Comparison of ENCODE assay signal across 21 cellular contexts in the genomic region with DNA sequence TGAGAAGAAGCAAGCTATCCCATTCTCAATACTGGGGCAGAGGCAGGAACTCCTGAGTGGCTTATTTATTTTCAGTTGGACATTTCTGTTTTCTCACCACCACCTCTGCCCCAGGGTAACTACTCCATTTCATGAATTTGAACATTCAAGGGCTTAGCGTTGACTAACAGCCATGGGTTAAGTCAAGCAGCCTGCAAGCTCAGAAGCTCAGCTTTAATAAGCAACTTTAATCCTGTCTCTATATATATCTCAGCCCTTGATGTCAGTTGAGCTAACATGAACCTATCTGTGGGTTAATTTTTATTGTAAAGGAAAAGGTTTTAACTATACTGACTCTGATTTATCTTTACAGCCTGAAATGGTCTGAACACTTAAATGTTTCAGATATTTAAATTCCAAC.
DNase-seq lines count a peak whose midpoint lies in the region; ATAC-seq, FAIRE-seq and TF ChIP-seq lines count a peak whose summit lies in the region.
"Had no signal": no experiment of that assay in that cellular context is flagged by ENCODE, and none has a peak within 500 bp of the region (broad histone marks: within the 10 kb centered on the region; RNA-seq: fewer than 3 reads in every experiment).

No MANE protein-coding gene starts in this region.

- H3K4me1 ChIP-seq in smooth muscle cell (ENCODE audit: low read depth) (no peaks in the 10 kb centered on the region), gastrocnemius medialis (no peaks in the 10 kb centered on the region)

- TF ChIP-seq CTCF in epithelial cell of esophagus (IDR thresholded peaks at IDR 0.05; ENCODE audit: insufficient read depth, low read depth, low read length, missing control alignments) (no peak), smooth muscle cell (IDR thresholded peaks at IDR 0.05; ENCODE audit: borderline replicate concordance, insufficient read depth, poor library complexity, severe bottlenecking) (no peak), gastrocnemius medialis (IDR thresholded peaks at IDR 0.05 in 4 of 5, conservative IDR thresholded peaks at IDR 0.05 in 1 of 5) (no peak)

- no peak overlapping the region for H2AFZ ChIP-seq in smooth muscle cell (ENCODE audit: low read depth)

- no peaks in the 10 kb centered on the region for H3K27me3 ChIP-seq in smooth muscle cell (ENCODE audit: low read depth)
- H3K27me3 ChIP-seq in gastrocnemius medialis: no peaks in the 10 kb centered on the region

- no peak for TF ChIP-seq POLR2A in gastrocnemius medialis (IDR thresholded peaks at IDR 0.05)

- WGBS in smooth muscle cell (ENCODE audit: low lambda C conversion rate): 24% methylated on average over 1 of the region's 1 CpG

- no peaks in the 10 kb centered on the region for H3F3A ChIP-seq in smooth muscle cell (ENCODE audit: low read depth)

- in situ Hi-C loops in ACHN (cut with HindIII; ENCODE audit: low pct_ligation_motif_present, low pct_unique_long_range_greater_than_20kb, low sequenced_read_pairs) (no loop called here), gastrocnemius medialis (cut with MboI; ENCODE audit: low sequenced_read_pairs in 4 of 4) (no loop called here)

- intact Hi-C loops in gastrocnemius medialis (cut with DNase I; ENCODE audit: low total_unique reads): no loop called here

- DNase-seq in D341Med (ENCODE audit: low spot score) (peak; percentile 10), epithelial cell of esophagus (ENCODE audit: low read depth) (peak; percentile 20), smooth muscle cell (lab: John Stamatoyannopoulos, UW; ENCODE audit: unreplicated experiment) (no peak), ACHN (no peak), COLO829 (ENCODE audit: low spot score) (no peak), gastrocnemius medialis (no peak)
- DNase-seq: Calu3; CD4-positive, alpha-beta memory T cell; DMS 273 treated with DMSO at 0.1 percent for 48 hours; DMS53; DND-41; EL; GOT3; H7; HFFc6 had no signal

- H3K9me3 ChIP-seq in smooth muscle cell (replicated peaks; ENCODE audit: low read depth) (no peaks in the 10 kb centered on the region), gastrocnemius medialis (no peaks in the 10 kb centered on the region)
- H3K9me3 ChIP-seq: BLaER1 had no signal

- H3K27ac ChIP-seq in smooth muscle cell (ENCODE audit: low read depth): peak overlapping the region; percentile 91
- no peak overlapping the region for H3K27ac ChIP-seq in gastrocnemius medialis
- H3K27ac ChIP-seq: BLaER1, HL-60 had no signal

- H3K9ac ChIP-seq in smooth muscle cell (ENCODE audit: low read depth): no peak overlapping the region
- H3K9ac ChIP-seq: BLaER1 had no signal

- peak; percentile 33 for FAIRE-seq in islet of Langerhans (lab: Jason Lieb, UNC)
- FAIRE-seq: A204.1, GM12878 had no signal

- no peaks in the 10 kb centered on the region for H3K79me2 ChIP-seq in smooth muscle cell (ENCODE audit: low read depth)

- no peak for ATAC-seq in gastrocnemius medialis
- ATAC-seq: GM12878, HCT116 had no signal

- no peak overlapping the region for H3K4me3 ChIP-seq in epithelial cell of esophagus (ENCODE audit: low read length)
- H3K4me3 ChIP-seq in smooth muscle cell: no peak overlapping the region
- no peak overlapping the region for H3K4me3 ChIP-seq in gastrocnemius medialis
- H3K4me3 ChIP-seq: BLaER1, GM12878 had no signal

- peak overlapping the region; percentile 71 for H3K4me2 ChIP-seq in smooth muscle cell
- H3K4me2 ChIP-seq: BLaER1 had no signal

- H3K36me3 ChIP-seq in smooth muscle cell (ENCODE audit: low read depth) (no peaks in the 10 kb centered on the region), gastrocnemius medialis (no peaks in the 10 kb centered on the region)

- H4K20me1 ChIP-seq in smooth muscle cell (ENCODE audit: low read depth): no peaks in the 10 kb centered on the region

Comparison
In these comparisons a context has a peak if more than half of its experiments do, and no peak if none do; other contexts are left out.
1. DNase-seq: peak in D341Med (single experiment) and epithelial cell of esophagus (single experiment); none in smooth muscle cell (single experiment), ACHN (single experiment), COLO829 (single experiment) and gastrocnemius medialis (0 of 2).